In the genomic region with DNA sequence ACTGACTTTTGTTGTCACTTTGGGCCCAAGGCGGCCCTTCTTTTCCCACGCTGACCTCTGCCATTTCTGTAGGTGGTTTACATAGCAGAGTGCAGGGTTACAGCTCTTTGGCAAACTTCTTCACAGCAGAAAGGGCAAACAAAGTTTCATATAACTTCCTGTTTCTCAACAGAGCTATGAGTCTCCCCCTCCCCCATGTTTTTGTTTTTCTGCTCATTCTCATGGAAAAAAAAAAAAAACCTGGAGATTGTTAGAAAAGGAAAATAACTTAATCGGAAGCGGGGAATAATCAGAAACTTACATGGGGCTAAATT, we compare ENCODE assay signal across 1 cellular context.
TF ChIP-seq lines count a peak whose summit lies in the region.

No MANE protein-coding gene starts in this region.

TF ChIP-seq in H1, 55 proteins besides CTCF, POLR2A, EP300 and RAD21:
- TF ChIP-seq, protein P1, sequence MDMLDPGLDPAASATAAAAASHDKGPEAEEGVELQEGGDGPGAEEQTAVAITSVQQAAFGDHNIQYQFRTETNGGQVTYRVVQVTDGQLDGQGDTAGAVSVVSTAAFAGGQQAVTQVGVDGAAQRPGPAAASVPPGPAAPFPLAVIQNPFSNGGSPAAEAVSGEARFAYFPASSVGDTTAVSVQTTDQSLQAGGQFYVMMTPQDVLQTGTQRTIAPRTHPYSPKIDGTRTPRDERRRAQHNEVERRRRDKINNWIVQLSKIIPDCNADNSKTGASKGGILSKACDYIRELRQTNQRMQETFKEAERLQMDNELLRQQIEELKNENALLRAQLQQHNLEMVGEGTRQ (IDR thresholded peaks at IDR 0.05; ENCODE audit: low read length) = no peak
- TF ChIP-seq FOSL1 (IDR thresholded peaks at IDR 0.05; ENCODE audit: insufficient read depth, low read depth, low read length) (no peak), TAF1 (IDR thresholded peaks at IDR 0.05; ENCODE audit: low read depth, low read length) (no peak), SIN3A (conservative IDR thresholded peaks at IDR 0.05 in 1 of 2, IDR thresholded peaks at IDR 0.05 in 1 of 2; ENCODE audit: low read depth in 1 of 2, low read length in 2 of 2) (no peak), SUZ12 (IDR thresholded peaks at IDR 0.05; ENCODE audit: low read length) (no peak), HDAC6 (IDR thresholded peaks at IDR 0.05; ENCODE audit: low read depth, low read length) (no peak), TEAD4 (IDR thresholded peaks at IDR 0.05; ENCODE audit: low read depth, low read length) (no peak), BACH1 (IDR thresholded peaks at IDR 0.05; ENCODE audit: low read length) (no peak), NANOG (IDR thresholded peaks at IDR 0.05; ENCODE audit: insufficient read depth, low read depth, low read length, poor library complexity, severe bottlenecking) (no peak), SP2 (IDR thresholded peaks at IDR 0.05; ENCODE audit: low read length) (no peak), EZH2 (IDR thresholded peaks at IDR 0.05; ENCODE audit: low read depth, low read length, severe bottlenecking) (no peak), TCF12 (IDR thresholded peaks at IDR 0.05; ENCODE audit: low read depth, low read length) (no peak), KDM1A (IDR thresholded peaks at IDR 0.05; ENCODE audit: borderline replicate concordance, low read length) (no peak), TAF7 (optimal IDR thresholded peaks at IDR 0.05; ENCODE audit: borderline replicate concordance, low read depth, low read length) (no peak), SP4 (IDR thresholded peaks at IDR 0.05; ENCODE audit: low read length) (no peak), SP1 (IDR thresholded peaks at IDR 0.05; ENCODE audit: low read depth, low read length) (no peak)
- TF ChIP-seq, protein P2, sequence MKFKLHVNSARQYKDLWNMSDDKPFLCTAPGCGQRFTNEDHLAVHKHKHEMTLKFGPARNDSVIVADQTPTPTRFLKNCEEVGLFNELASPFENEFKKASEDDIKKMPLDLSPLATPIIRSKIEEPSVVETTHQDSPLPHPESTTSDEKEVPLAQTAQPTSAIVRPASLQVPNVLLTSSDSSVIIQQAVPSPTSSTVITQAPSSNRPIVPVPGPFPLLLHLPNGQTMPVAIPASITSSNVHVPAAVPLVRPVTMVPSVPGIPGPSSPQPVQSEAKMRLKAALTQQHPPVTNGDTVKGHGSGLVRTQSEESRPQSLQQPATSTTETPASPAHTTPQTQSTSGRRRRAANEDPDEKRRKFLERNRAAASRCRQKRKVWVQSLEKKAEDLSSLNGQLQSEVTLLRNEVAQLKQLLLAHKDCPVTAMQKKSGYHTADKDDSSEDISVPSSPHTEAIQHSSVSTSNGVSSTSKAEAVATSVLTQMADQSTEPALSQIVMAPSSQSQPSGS (IDR thresholded peaks at IDR 0.05; ENCODE audit: low read length) = no peak
- TF ChIP-seq, protein P3, sequence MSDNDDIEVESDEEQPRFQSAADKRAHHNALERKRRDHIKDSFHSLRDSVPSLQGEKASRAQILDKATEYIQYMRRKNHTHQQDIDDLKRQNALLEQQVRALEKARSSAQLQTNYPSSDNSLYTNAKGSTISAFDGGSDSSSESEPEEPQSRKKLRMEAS (IDR thresholded peaks at IDR 0.05) = no peak
- TF ChIP-seq, protein P4, sequence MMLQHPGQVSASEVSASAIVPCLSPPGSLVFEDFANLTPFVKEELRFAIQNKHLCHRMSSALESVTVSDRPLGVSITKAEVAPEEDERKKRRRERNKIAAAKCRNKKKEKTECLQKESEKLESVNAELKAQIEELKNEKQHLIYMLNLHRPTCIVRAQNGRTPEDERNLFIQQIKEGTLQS (IDR thresholded peaks at IDR 0.05; ENCODE audit: insufficient read depth, low read depth, low read length) = no peak
